ENCODE assay signal across 19 cellular contexts in genomic region chr16:47473794-47474193, GRCh38. TPM values are rescaled to one million over a fixed set of nuclear protein-coding genes. Genes with fewer than 3 reads are reported as not detected.
DNase-seq lines count a peak whose midpoint lies in the region; ATAC-seq, FAIRE-seq and TF ChIP-seq lines count a peak whose summit lies in the region.
"Had no signal": no experiment of that assay in that cellular context is flagged by ENCODE, and none has a peak within 500 bp of the region (broad histone marks: within the 10 kb centered on the region; RNA-seq: fewer than 3 reads in every experiment).

No MANE protein-coding gene starts in this region.

- POLR2A ChIA-PET in RWPE1 (lab: Yijun Ruan, JAX; ENCODE audit: low non-redundant PET): no interaction called here

- H3K27ac ChIP-seq in Karpas-422 (ENCODE audit: low read length): peak overlapping the region; percentile 70
- no peak overlapping the region for H3K27ac ChIP-seq in kidney (ENCODE audit: low read depth in 2 of 2, low read length in 2 of 2)
- no peak overlapping the region for H3K27ac ChIP-seq in RWPE1
- H3K27ac ChIP-seq: A549, C4-2B had no signal

- TF ChIP-seq CTCF in kidney (IDR thresholded peaks at IDR 0.05; ENCODE audit: borderline replicate concordance, extremely low read depth, insufficient read depth): no peak
- no peak for TF ChIP-seq CTCF in RWPE1 (conservative IDR thresholded peaks at IDR 0.05; ENCODE audit: low read depth)

- no peak for ATAC-seq in stimulated activated memory B cell treated with anti-CD40 and anti-IgM and Interleukin-4, amounts not matched to agents 10 μg/mL and 1 μg/mL and 100 μg/mL, for 72 hours
- ATAC-seq: A549 had no signal

- peak overlapping the region; percentile 49 for H3K27ac Mint-ChIP-seq in stimulated activated memory B cell treated with anti-CD40 and anti-IgM and Interleukin-4, amounts not matched to agents 10 μg/mL and 1 μg/mL and 100 μg/mL, for 72 hours
- H3K27ac Mint-ChIP-seq: CD4-positive, alpha-beta memory T cell; HFFc6 had no signal

- TF ChIP-seq POLR2A in GM12892 (IDR thresholded peaks at IDR 0.05; ENCODE audit: low read depth, low read length): no peak

- peaks cover 79% of the 10 kb centered on the region for H3K79me2 ChIP-seq in Karpas-422 (ENCODE audit: low read length)

- H3K9ac ChIP-seq in Karpas-422 (ENCODE audit: low read length) (no peak overlapping the region), kidney (ENCODE audit: low read length in 2 of 2) (no peak overlapping the region)

- intact Hi-C loops in kidney (cut with DNase I): no loop called here

- H3K27me3 Mint-ChIP-seq in stimulated activated memory B cell treated with anti-CD40 and anti-IgM and Interleukin-4, amounts not matched to agents 10 μg/mL and 1 μg/mL and 100 μg/mL, for 72 hours: no peaks in the 10 kb centered on the region
- H3K27me3 Mint-ChIP-seq: CD4-positive, alpha-beta memory T cell had no signal

- H3K27me3 ChIP-seq in Karpas-422 (ENCODE audit: low read length): no peaks in the 10 kb centered on the region
- H3K27me3 ChIP-seq: BE2C had no signal

- FAIRE-seq in TTC549 (lab: Jason Lieb, UNC) (peak; percentile 37), kidney (lab: Jason Lieb, UNC) (peak; percentile 45), GM12892 (lab: Jason Lieb, UNC) (no peak)
- FAIRE-seq: A549, D721Med had no signal

- H3K4me2 ChIP-seq in Karpas-422 (ENCODE audit: low read depth, low read length, poor library complexity, severe bottlenecking): peak overlapping the region; percentile 27
- H3K4me2 ChIP-seq: A549 had no signal

- H3K4me1 ChIP-seq in Karpas-422 (ENCODE audit: low read length) (peaks cover 43% of the 10 kb centered on the region), kidney (ENCODE audit: control insufficient read depth in 1 of 2, insufficient read depth in 1 of 2, low read depth in 1 of 2, low read length in 2 of 2) (no peaks in the 10 kb centered on the region)

- H3K36me3 ChIP-seq in Karpas-422 (ENCODE audit: insufficient read depth, low read length) (no peaks in the 10 kb centered on the region), kidney (ENCODE audit: control insufficient read depth in 1 of 2, insufficient read depth in 2 of 2, low read length in 2 of 2) (no peaks in the 10 kb centered on the region)
- H3K36me3 ChIP-seq: BE2C had no signal

- no peaks in the 10 kb centered on the region for H3K9me3 Mint-ChIP-seq in stimulated activated memory B cell treated with anti-CD40 and anti-IgM and Interleukin-4, amounts not matched to agents 10 μg/mL and 1 μg/mL and 100 μg/mL, for 72 hours
- H3K9me3 Mint-ChIP-seq: CD4-positive, alpha-beta memory T cell; HFFc6 had no signal

- CTCF ChIA-PET in RWPE1 (lab: Yijun Ruan, JAX): no interaction called here

- H3K4me3 Mint-ChIP-seq in stimulated activated memory B cell treated with anti-CD40 and anti-IgM and Interleukin-4, amounts not matched to agents 10 μg/mL and 1 μg/mL and 100 μg/mL, for 72 hours: no peak overlapping the region
- H3K4me3 Mint-ChIP-seq: CD4-positive, alpha-beta memory T cell; HFFc6 had no signal

- DNase-seq in Karpas-422: no peak
- DNase-seq in kidney: no peak
- DNase-seq in GM12892 (ENCODE audit: insufficient read length): no peak
- DNase-seq in NCI-H2107 (lab: John Stamatoyannopoulos, UW): no peak
- DNase-seq in RWPE1 (ENCODE audit: low spot score): no peak
- DNase-seq: BE2C; CD4-positive, alpha-beta memory T cell; COR-L47; DMS153; DMS79 treated with DMSO at 0.1 percent for 48 hours; EL; GF-D8; HCEC 1CT; HFFc6 had no signal

- no peaks in the 10 kb centered on the region for H3K9me2 ChIP-seq in Karpas-422 (replicated peaks; ENCODE audit: insufficient read depth, low read length)

- peaks cover 34% of the 10 kb centered on the region for H3K4me1 Mint-ChIP-seq in stimulated activated memory B cell treated with anti-CD40 and anti-IgM and Interleukin-4, amounts not matched to agents 10 μg/mL and 1 μg/mL and 100 μg/mL, for 72 hours

- H4K20me1 ChIP-seq in Karpas-422 (ENCODE audit: insufficient read depth, low read depth, low read length): no peaks in the 10 kb centered on the region

- peaks cover 42% of the 10 kb centered on the region for H3K36me3 Mint-ChIP-seq in stimulated activated memory B cell treated with anti-CD40 and anti-IgM and Interleukin-4, amounts not matched to agents 10 μg/mL and 1 μg/mL and 100 μg/mL, for 72 hours

- H3K9me3 ChIP-seq in Karpas-422 (ENCODE audit: low read length): no peaks in the 10 kb centered on the region
- no peaks in the 10 kb centered on the region for H3K9me3 ChIP-seq in kidney (ENCODE audit: control insufficient read depth in 1 of 2, low read length in 2 of 2)
- H3K9me3 ChIP-seq: A549, BE2C had no signal

- H3K4me3 ChIP-seq in Karpas-422 (ENCODE audit: low read length) (no peak overlapping the region), kidney (ENCODE audit: low read length in 2 of 2) (no peak overlapping the region)
- H3K4me3 ChIP-seq: A549 had no signal

- H2AFZ ChIP-seq in Karpas-422 (ENCODE audit: low read length): no peak overlapping the region

RNA-seq across cellular contexts. Expression of gene PHKB, which starts 12.7 kb away (rescaled TPM):
- 53.7 and 87.4 TPM in 2 replicates for total RNA-seq in Karpas-422 (2014; rRNA removed; shearing (Covaris generic); ENCODE audit: low replicate concordance)
- total RNA-seq in kidney: 80.5 TPM
- polyA plus RNA-seq in kidney (ENCODE audit: insufficient read depth, low read depth, low replicate concordance): 48.3 TPM
- 27.9 TPM for polyA plus RNA-seq in GM12892 (2012; ENCODE audit: missing spikeins)

RNA-seq across cellular contexts. Expression of gene ITFG1, which starts 12.9 kb away (rescaled TPM):
- total RNA-seq in Karpas-422 (2014; rRNA removed; shearing (Covaris generic); ENCODE audit: low replicate concordance): 68.1 and 161 TPM in 2 replicates
- total RNA-seq in kidney: 63.7 TPM
- polyA plus RNA-seq in kidney (ENCODE audit: insufficient read depth, low read depth, low replicate concordance): 69.7 TPM
- 27.7 TPM for polyA plus RNA-seq in GM12892 (2012; ENCODE audit: missing spikeins)
